Comparison of ENCODE assay signal across 17 cellular contexts in genomic region chr15:87955284-87955909, GRCh38.
DNase-seq lines count a peak whose midpoint lies in the region; ATAC-seq and TF ChIP-seq lines count a peak whose summit lies in the region.
"Had no signal": no experiment of that assay in that cellular context is flagged by ENCODE, and none has a peak within 500 bp of the region (broad histone marks: within the 10 kb centered on the region; RNA-seq: fewer than 3 reads in every experiment).

No MANE protein-coding gene starts in this region.

- H3K9me3 ChIP-seq in RWPE2 (ENCODE audit: severe bottlenecking) = no peaks in the 10 kb centered on the region
- H3K9me3 ChIP-seq: BLaER1 treated with 17β-estradiol and CSF1 and Interleukin-3, amounts not matched to agents 10 nM and 100 nM had no signal

- no peak overlapping the region for H3K27ac ChIP-seq in RWPE2 (ENCODE audit: poor library complexity, severe bottlenecking)
- H3K27ac ChIP-seq: BLaER1 treated with 17β-estradiol and CSF1 and Interleukin-3, amounts not matched to agents 10 nM and 100 nM; GM23248 had no signal

- H3K4me3 ChIP-seq in RWPE2 (ENCODE audit: severe bottlenecking) = no peak overlapping the region
- H3K4me3 ChIP-seq: BLaER1 treated with 17β-estradiol and CSF1 and Interleukin-3, amounts not matched to agents 10 nM and 100 nM; GM12878; GM23248; HAP-1 had no signal

- no peak for DNase-seq in Right ventricle myocardium inferior (ENCODE audit: missing footprints)
- DNase-seq in left cardiac atrium = no peak
- peak; percentile 48 for DNase-seq in RWPE2 (ENCODE audit: low spot score)
- peak; percentile 77 for DNase-seq in mesenteric fat pad (ENCODE audit: low spot score)
- DNase-seq in sciatic nerve (ENCODE audit: low spot score) = no peak
- no peak for DNase-seq in cerebellar cortex (ENCODE audit: low spot score)
- no peak for DNase-seq in stimulated activated naive CD4-positive, alpha-beta T cell treated with Interleukin-2 at 50 U/mL for 16 hours (lab: John Stamatoyannopoulos, UW)
- no peak for DNase-seq in activated CD8-positive, alpha-beta memory T cell treated with anti-CD3 and anti-CD28 coated beads, Interleukin-2, amount 50 U/mL, for 4 hours
- DNase-seq: 8988T; Calu3; CD8-positive, alpha-beta T cell; DMS79 treated with DMSO at 0.1 percent for 48 hours had no signal

- intact Hi-C loops in Right ventricle myocardium inferior (cut with DNase I) = no loop called here
- intact Hi-C loops in left cardiac atrium (cut with DNase I) = no loop called here
- intact Hi-C loops in sciatic nerve (cut with DNase I) = no loop called here

- no peaks in the 10 kb centered on the region for H3K36me3 ChIP-seq in RWPE2 (ENCODE audit: low read depth)
- H3K36me3 ChIP-seq: BLaER1 treated with 17β-estradiol and CSF1 and Interleukin-3, amounts not matched to agents 10 nM and 100 nM; HAP-1 had no signal

- no peaks in the 10 kb centered on the region for H3K4me1 ChIP-seq in RWPE2 (ENCODE audit: insufficient read depth, poor library complexity, severe bottlenecking)
- H3K4me1 ChIP-seq: BLaER1 treated with 17β-estradiol and CSF1 and Interleukin-3, amounts not matched to agents 10 nM and 100 nM; HAP-1 had no signal

- no peak for TF ChIP-seq CTCF in RWPE2 (IDR thresholded peaks at IDR 0.05; ENCODE audit: poor library complexity, severe bottlenecking)

- ATAC-seq in Right ventricle myocardium inferior (peak; percentile 55), left cardiac atrium (no peak), RWPE2 (ENCODE audit: low read depth) (no peak), sciatic nerve (peak; percentile 6)
- ATAC-seq: CD8-positive, alpha-beta T cell; GM12878; HepG2 had no signal

- H3K27me3 ChIP-seq in RWPE2 (ENCODE audit: insufficient read depth, poor library complexity, severe bottlenecking) = peaks cover 6% of the 10 kb centered on the region
- H3K27me3 ChIP-seq: BLaER1 treated with 17β-estradiol and CSF1 and Interleukin-3, amounts not matched to agents 10 nM and 100 nM had no signal

Comparison
In these comparisons a context has a peak if more than half of its experiments do, and no peak if none do; other contexts are left out.
1. ATAC-seq: peak in Right ventricle myocardium inferior (single experiment) and sciatic nerve (single experiment); none in left cardiac atrium (0 of 2) and RWPE2 (single experiment).
2. DNase-seq: peak in RWPE2 (single experiment) and mesenteric fat pad (single experiment); none in Right ventricle myocardium inferior (single experiment), left cardiac atrium (single experiment), sciatic nerve (single experiment), cerebellar cortex (single experiment), stimulated activated naive CD4-positive, alpha-beta T cell treated with Interleukin-2 at 50 U/mL for 16 hours (single experiment) and activated CD8-positive, alpha-beta memory T cell treated with anti-CD3 and anti-CD28 coated beads, Interleukin-2, amount 50 U/mL, for 4 hours (single experiment).